In the genomic region with DNA sequence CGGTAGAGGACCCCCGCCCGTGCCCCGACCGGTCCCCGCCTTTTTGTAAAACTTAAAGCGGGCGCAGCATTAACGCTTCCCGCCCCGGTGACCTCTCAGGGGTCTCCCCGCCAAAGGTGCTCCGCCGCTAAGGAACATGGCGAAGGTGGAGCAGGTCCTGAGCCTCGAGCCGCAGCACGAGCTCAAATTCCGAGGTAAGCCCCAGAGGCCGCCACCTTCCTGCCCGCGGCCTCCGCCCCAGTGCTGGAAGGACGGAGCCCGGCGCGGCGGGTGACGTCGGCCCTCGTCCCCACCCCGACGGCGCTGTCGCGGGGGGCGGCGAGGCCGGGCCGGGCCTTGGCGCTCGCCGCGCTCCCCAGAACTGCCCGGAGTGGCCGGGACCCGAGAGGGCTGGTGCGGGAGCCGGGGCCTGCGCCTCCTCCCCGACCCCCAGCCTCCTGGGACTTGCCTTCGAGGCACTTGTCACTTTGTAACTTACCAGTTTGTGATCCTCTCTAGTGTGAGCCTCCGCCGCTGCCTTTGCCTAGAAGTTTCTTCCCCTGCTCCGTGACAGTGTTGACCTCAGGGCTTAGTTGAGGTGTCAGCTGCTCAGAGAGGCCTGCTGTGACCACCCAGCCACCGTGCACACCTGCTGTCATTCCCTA, we compare ENCODE assay signal across 8 cellular contexts. TPM values are rescaled to one million over a fixed set of nuclear protein-coding genes. Genes with fewer than 3 reads are reported as not detected.
DNase-seq lines count a peak whose midpoint lies in the region; ATAC-seq and TF ChIP-seq lines count a peak whose summit lies in the region.

No MANE protein-coding gene starts in this region.

- peak overlapping the region; percentile 93 for H3K27ac Mint-ChIP-seq in T-helper 17 cell

- H3K27me3 ChIP-seq in upper lobe of left lung = no peaks in the 10 kb centered on the region

- peaks cover 7% of the 10 kb centered on the region for H3K36me3 Mint-ChIP-seq in T-helper 17 cell (ENCODE audit: low read depth)

- TF ChIP-seq CTCF in upper lobe of left lung (IDR thresholded peaks at IDR 0.05) = no peak

- peak; percentile 47 for DNase-seq in Daoy (ENCODE audit: low read depth)
- peak in 2 of 3 donors; percentile 33 to 47 for DNase-seq in T-helper 17 cell
- no peak for DNase-seq in epithelial cell of prostate (ENCODE audit: low read depth, low spot score)
- peak; percentile 75 for DNase-seq in myocyte (ENCODE audit: low read depth)
- peak; percentile 34 to 92 for DNase-seq in upper lobe of left lung
- no peak for DNase-seq in cerebellar nuclear complex (lab: John Stamatoyannopoulos, UW)

- no peaks in the 10 kb centered on the region for H3K27me3 Mint-ChIP-seq in T-helper 17 cell

- H3K27ac ChIP-seq in epithelial cell of prostate = peak overlapping the region; percentile 69
- peak overlapping the region; percentile 93 to 98 (median 96) for H3K27ac ChIP-seq in upper lobe of left lung

- 2 to 3% methylated on average over 4 to 19 of the region's 56 CpGs for WGBS in upper lobe of left lung, 2 donors

- ATAC-seq in GM19397 (IDR thresholded peaks at IDR 0.05; ENCODE audit: unreplicated experiment) (peak; percentile 26), HG03439 (IDR thresholded peaks at IDR 0.05; ENCODE audit: unreplicated experiment) (peak; percentile 32), T-helper 17 cell (peak; percentile 44), upper lobe of left lung (ENCODE audit: low FRiP score in 2 of 2) (peak; percentile 40 to 89)

- no peaks in the 10 kb centered on the region for H3K9me3 ChIP-seq in T-helper 17 cell (ENCODE audit: control insufficient read depth, low read length, poor library complexity, severe bottlenecking)
- H3K9me3 ChIP-seq in upper lobe of left lung = no peaks in the 10 kb centered on the region

- peak overlapping the region; percentile 95 for H3K4me3 Mint-ChIP-seq in T-helper 17 cell

- peaks cover 0 to 5% (median 0%) of the 10 kb centered on the region in 4 donors for H3K36me3 ChIP-seq in upper lobe of left lung

- peak in 1 of 4 donors; percentile 55 for TF ChIP-seq POLR2A in upper lobe of left lung (IDR thresholded peaks at IDR 0.05)

- no peak for TF ChIP-seq EP300 in upper lobe of left lung (IDR thresholded peaks at IDR 0.05)

- peak overlapping the region; percentile 51 to 97 (median 82) for H3K4me3 ChIP-seq in upper lobe of left lung

- peaks cover 38% of the 10 kb centered on the region for H3K4me1 Mint-ChIP-seq in T-helper 17 cell

- peaks cover 23 to 46% (median 30%) of the 10 kb centered on the region in 4 donors for H3K4me1 ChIP-seq in upper lobe of left lung

RNA-seq across cellular contexts. Expression of gene VAPB, which starts 0.4 kb away (rescaled TPM):
- total RNA-seq in Daoy (2014; rRNA removed; shearing (Covaris generic)) = 6.7 and 10.9 TPM in 2 replicates
- 10 to 100 TPM; 23.7 to 30.8 TPM for total RNA-seq in T-helper 17 cell
- total RNA-seq in myocyte = 17.8 and 18.9 TPM in 2 replicates
- 38.7 TPM for polyA plus RNA-seq in myocyte (2012)
- 10 to 100 TPM; 13.8 to 48.2 (median 33.7) TPM for total RNA-seq in upper lobe of left lung

Comparison
In these comparisons a context has a peak if more than half of its experiments do, and no peak if none do; other contexts are left out.
1. DNase-seq: peak in Daoy (single experiment), T-helper 17 cell (2 of 3), myocyte (single experiment) and upper lobe of left lung (2 of 2); none in epithelial cell of prostate (single experiment) and cerebellar nuclear complex (0 of 2).
2. Peak in every context shown above with its lines, with median percentiles within 50 percentile points of each other: ATAC-seq.